Comparison of ENCODE assay signal across 16 cellular contexts in the genomic region with DNA sequence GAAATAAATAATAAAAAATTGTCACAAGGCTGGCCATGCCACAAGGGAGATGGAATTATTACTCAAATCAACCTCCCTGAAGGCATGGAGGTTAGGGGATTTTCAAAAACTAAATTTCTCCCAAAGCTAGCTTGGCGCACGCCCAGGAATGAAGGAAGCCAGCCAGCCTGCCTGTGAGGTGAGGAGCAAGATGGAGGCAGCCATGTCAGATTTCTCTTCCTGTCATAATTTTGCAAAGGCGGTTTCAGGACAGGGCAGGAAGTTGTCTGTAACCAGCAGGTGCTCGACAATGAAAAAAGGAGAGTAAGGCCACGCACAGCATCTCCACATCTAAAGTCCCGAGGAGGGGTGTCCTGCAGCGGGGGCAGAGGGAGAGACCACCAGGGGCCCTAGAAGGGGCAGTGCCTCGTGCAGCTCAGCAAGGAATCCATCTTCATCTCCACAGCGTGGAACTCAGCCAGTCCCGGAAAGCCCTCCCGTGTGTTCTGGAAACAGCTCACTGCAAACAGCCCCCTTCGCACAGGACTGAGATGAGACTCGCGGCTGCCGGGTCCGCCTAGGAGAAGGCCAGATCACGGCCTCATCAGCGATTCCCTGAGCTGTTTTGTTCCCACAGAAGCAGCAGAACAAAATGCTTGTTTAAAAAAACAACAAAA. TPM values are rescaled to one million over a fixed set of nuclear protein-coding genes. Genes with fewer than 3 reads are reported as not detected.
DNase-seq lines count a peak whose midpoint lies in the region; ATAC-seq and TF ChIP-seq lines count a peak whose summit lies in the region.
"Had no signal": no experiment of that assay in that cellular context is flagged by ENCODE, and none has a peak within 500 bp of the region (broad histone marks: within the 10 kb centered on the region; RNA-seq: fewer than 3 reads in every experiment).

No MANE protein-coding gene starts in this region.

- H3K27ac ChIP-seq in endodermal cell (ENCODE audit: low read depth, low read length) (peak overlapping the region; percentile 86), osteoblast (ENCODE audit: low read depth, low read length) (no peak overlapping the region)
- H3K27ac ChIP-seq: breast epithelium had no signal

- H3K4me3 ChIP-seq in NT2/D1 (ENCODE audit: insufficient read length, low read depth) (no peak overlapping the region), endodermal cell (ENCODE audit: low read length) (no peak overlapping the region), osteoblast (ENCODE audit: insufficient read depth, low read length) (no peak overlapping the region)
- H3K4me3 ChIP-seq: breast epithelium had no signal

- TF ChIP-seq CTCF in endodermal cell (conservative IDR thresholded peaks at IDR 0.05), result no peak
- no peak for TF ChIP-seq CTCF in osteoblast (IDR thresholded peaks at IDR 0.05; ENCODE audit: extremely low read depth, low read depth, low read length)

- no peaks in the 10 kb centered on the region for H3K27me3 Mint-ChIP-seq in activated T-cell treated with anti-CD3 and anti-CD28 coated beads, Interleukin-2, amount 50 U/mL, for 24 hours
- no peaks in the 10 kb centered on the region for H3K27me3 Mint-ChIP-seq in endodermal cell (ENCODE audit: insufficient read depth)

- H3K4me2 ChIP-seq in osteoblast (ENCODE audit: insufficient read depth, low read length), result no peak overlapping the region

- H3K9ac ChIP-seq in NT2/D1 (ENCODE audit: insufficient read length, low read depth) (peak overlapping the region; percentile 71), endodermal cell (ENCODE audit: extremely low read depth, low read length, poor library complexity, severe bottlenecking) (no peak overlapping the region)

- no peak overlapping the region for H3K4me3 Mint-ChIP-seq in activated T-cell treated with anti-CD3 and anti-CD28 coated beads, Interleukin-2, amount 50 U/mL, for 24 hours
- H3K4me3 Mint-ChIP-seq in endodermal cell, result no peak overlapping the region

- 74 to 84% methylated on average over 14 to 18 of the region's 18 CpGs for WGBS in endodermal cell (ENCODE audit: insufficient coverage in 1 of 2, insufficient read length in 1 of 2), 2 experiments

- H4K20me1 ChIP-seq in osteoblast (ENCODE audit: insufficient read depth, low read length), result no peaks in the 10 kb centered on the region

- peaks cover 48% of the 10 kb centered on the region for H3K4me1 ChIP-seq in NT2/D1 (ENCODE audit: insufficient read depth, insufficient read length)
- peaks cover 26% of the 10 kb centered on the region for H3K4me1 ChIP-seq in endodermal cell (ENCODE audit: control insufficient read depth, insufficient read depth, low read length)
- H3K4me1 ChIP-seq in osteoblast (ENCODE audit: insufficient read depth, low read length), result no peaks in the 10 kb centered on the region
- H3K4me1 ChIP-seq: breast epithelium had no signal

- peaks cover 25% of the 10 kb centered on the region for H3K9me3 ChIP-seq in NT2/D1 (ENCODE audit: insufficient read depth, low read length)
- peaks cover 23% of the 10 kb centered on the region for H3K9me3 ChIP-seq in endodermal cell (ENCODE audit: control insufficient read depth, low read length)
- peaks cover 13% of the 10 kb centered on the region for H3K9me3 ChIP-seq in osteoblast (ENCODE audit: low read depth, low read length)

- no peak for DNase-seq in activated T-cell treated with anti-CD3 and anti-CD28 coated beads, Interleukin-2, amount 50 U/mL, for 24 hours
- no peak for DNase-seq in activated T-cell treated with anti-CD3 and anti-CD28 coated beads, Interleukin-2, amount 50 U/mL, for 1 hour
- DNase-seq in NT2/D1 (ENCODE audit: low read depth, low spot score) (no peak), endodermal cell (no peak), osteoblast (ENCODE audit: insufficient read length, low spot score, missing footprints) (peak; percentile 78), GM19240 (ENCODE audit: insufficient read length, low spot score) (no peak)
- DNase-seq: activated CD4-positive, alpha-beta T cell treated with anti-CD3 and anti-CD28 coated beads for 4 hours; activated effector memory CD4-positive, alpha-beta T cell treated with anti-CD3 and anti-CD28 coated beads, Interleukin-2, amount 50 U/mL, for 16 hours; effector memory CD4-positive, alpha-beta T cell; NCI-H146; NCI-H526; RPMI8226; small intestine had no signal

- peaks cover 12% of the 10 kb centered on the region for H3K4me1 Mint-ChIP-seq in activated T-cell treated with anti-CD3 and anti-CD28 coated beads, Interleukin-2, amount 50 U/mL, for 24 hours (ENCODE audit: low read depth)
- peaks cover 41% of the 10 kb centered on the region for H3K4me1 Mint-ChIP-seq in endodermal cell

- H3K27ac Mint-ChIP-seq in activated T-cell treated with anti-CD3 and anti-CD28 coated beads, Interleukin-2, amount 50 U/mL, for 24 hours, result peak overlapping the region; percentile 63
- H3K27ac Mint-ChIP-seq in endodermal cell, result no peak overlapping the region

- H3K36me3 ChIP-seq in NT2/D1 (ENCODE audit: insufficient read depth, insufficient read length, low read length) (no peaks in the 10 kb centered on the region), endodermal cell (ENCODE audit: control insufficient read depth, insufficient read depth, low read length) (no peaks in the 10 kb centered on the region), osteoblast (ENCODE audit: insufficient read depth, low read length) (no peaks in the 10 kb centered on the region)
- H3K36me3 ChIP-seq: breast epithelium had no signal

- H2AFZ ChIP-seq in osteoblast (ENCODE audit: low read length), result no peak overlapping the region

- H3K27me3 ChIP-seq in NT2/D1 (ENCODE audit: insufficient read depth, insufficient read length) (no peaks in the 10 kb centered on the region), endodermal cell (ENCODE audit: control insufficient read depth, insufficient read depth, low read length, poor library complexity, severe bottlenecking) (no peaks in the 10 kb centered on the region), osteoblast (ENCODE audit: insufficient read depth, low read length) (no peaks in the 10 kb centered on the region)

- H3K36me3 Mint-ChIP-seq in activated T-cell treated with anti-CD3 and anti-CD28 coated beads, Interleukin-2, amount 50 U/mL, for 24 hours (ENCODE audit: low read depth), result no peaks in the 10 kb centered on the region
- H3K36me3 Mint-ChIP-seq in endodermal cell (ENCODE audit: low read depth), result no peaks in the 10 kb centered on the region

- ATAC-seq in HG02970 (IDR thresholded peaks at IDR 0.05; ENCODE audit: low FRiP score, unreplicated experiment) (no peak), HG03442 (IDR thresholded peaks at IDR 0.05; ENCODE audit: unreplicated experiment) (no peak)

- H3K79me2 ChIP-seq in osteoblast (ENCODE audit: insufficient read depth, low read length), result no peaks in the 10 kb centered on the region

- peaks cover 21% of the 10 kb centered on the region for H3K9me3 Mint-ChIP-seq in activated T-cell treated with anti-CD3 and anti-CD28 coated beads, Interleukin-2, amount 50 U/mL, for 24 hours
- peaks cover 19% of the 10 kb centered on the region for H3K9me3 Mint-ChIP-seq in endodermal cell

RNA-seq across cellular contexts. Expression of gene SLC7A5, which starts 47.8 kb away (rescaled TPM):
- 100 to 1,000 TPM; 374 to 588 TPM for total RNA-seq in endodermal cell
- 144 TPM for polyA plus RNA-seq in endodermal cell (2013, experiment 1 of 2)
- polyA plus RNA-seq in endodermal cell (2013, experiment 2 of 2), result 134 TPM
- total RNA-seq in osteoblast, result 60.4 and 90.8 TPM in 2 replicates

RNA-seq across cellular contexts. Expression of gene KLHDC4, which starts 55.7 kb away (rescaled TPM):
- total RNA-seq in endodermal cell, result 10 to 100 TPM; 52.8 to 58.8 TPM
- polyA plus RNA-seq in endodermal cell (2013, experiment 1 of 2), result 26.9 TPM
- 23.6 TPM for polyA plus RNA-seq in endodermal cell (2013, experiment 2 of 2)
- total RNA-seq in osteoblast, result 22.1 and 23.3 TPM in 2 replicates
